ENCODE assay signal across 14 cellular contexts in the genomic region with DNA sequence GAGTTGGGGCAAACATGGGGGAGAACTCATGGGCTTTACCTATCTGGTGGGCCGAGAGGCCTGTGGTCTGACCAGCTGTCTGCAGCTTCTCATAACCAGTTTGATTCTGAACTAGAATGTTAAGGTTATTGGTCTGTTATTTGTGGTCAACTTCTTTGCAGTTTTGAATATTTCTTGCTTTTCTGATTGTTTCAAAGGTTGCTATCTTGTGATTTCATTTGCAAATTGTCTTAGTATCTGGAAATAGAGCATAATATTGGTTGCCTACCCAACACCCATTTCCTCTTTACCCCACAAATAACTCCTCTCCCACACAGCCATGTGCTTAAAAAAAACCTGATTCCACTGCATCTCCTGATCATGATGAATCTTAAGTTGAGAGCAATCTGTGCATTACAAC.
A peak's percentile ranks its signal among the peaks of the same experiment; 100 is the strongest.
DNase-seq lines count a peak whose midpoint lies in the region; ATAC-seq lines count a peak whose summit lies in the region.
"Had no signal": no experiment of that assay in that cellular context is flagged by ENCODE, and none has a peak within 500 bp of the region (broad histone marks: within the 10 kb centered on the region; RNA-seq: fewer than 3 reads in every experiment).

No MANE protein-coding gene starts in this region.

- DNase-seq in germinal center (ENCODE audit: low spot score) = peak; percentile 21
- DNase-seq in NCI-H345 (lab: John Stamatoyannopoulos, UW) = no peak
- no peak for DNase-seq in amygdala (lab: John Stamatoyannopoulos, UW)
- no peak for DNase-seq in T-helper 2 cell
- DNase-seq in activated naive CD4-positive, alpha-beta T cell treated with anti-CD3 and anti-CD28 coated beads, Interleukin-2, amount 50 U/mL, for 16 hours = no peak
- DNase-seq: activated gamma-delta T cell; CD4-positive, alpha-beta T cell; midbrain; NCI-H510A; stimulated activated CD4-positive, alpha-beta T cell treated with anti-CD3 and anti-CD28 coated beads, Interleukin-4, amount 100 ng/mL, for 24 hours; substantia nigra had no signal

- ATAC-seq in GM18508 (IDR thresholded peaks at IDR 0.05; ENCODE audit: insufficient read depth, unreplicated experiment) (peak; percentile 44), GM21529 (IDR thresholded peaks at IDR 0.05; ENCODE audit: unreplicated experiment) (peak; percentile 66), HG03354 (IDR thresholded peaks at IDR 0.05; ENCODE audit: poor library complexity, severe bottlenecking, unreplicated experiment) (peak; percentile 75)
